ENCODE assay signal across 8 cellular contexts in the genomic region with DNA sequence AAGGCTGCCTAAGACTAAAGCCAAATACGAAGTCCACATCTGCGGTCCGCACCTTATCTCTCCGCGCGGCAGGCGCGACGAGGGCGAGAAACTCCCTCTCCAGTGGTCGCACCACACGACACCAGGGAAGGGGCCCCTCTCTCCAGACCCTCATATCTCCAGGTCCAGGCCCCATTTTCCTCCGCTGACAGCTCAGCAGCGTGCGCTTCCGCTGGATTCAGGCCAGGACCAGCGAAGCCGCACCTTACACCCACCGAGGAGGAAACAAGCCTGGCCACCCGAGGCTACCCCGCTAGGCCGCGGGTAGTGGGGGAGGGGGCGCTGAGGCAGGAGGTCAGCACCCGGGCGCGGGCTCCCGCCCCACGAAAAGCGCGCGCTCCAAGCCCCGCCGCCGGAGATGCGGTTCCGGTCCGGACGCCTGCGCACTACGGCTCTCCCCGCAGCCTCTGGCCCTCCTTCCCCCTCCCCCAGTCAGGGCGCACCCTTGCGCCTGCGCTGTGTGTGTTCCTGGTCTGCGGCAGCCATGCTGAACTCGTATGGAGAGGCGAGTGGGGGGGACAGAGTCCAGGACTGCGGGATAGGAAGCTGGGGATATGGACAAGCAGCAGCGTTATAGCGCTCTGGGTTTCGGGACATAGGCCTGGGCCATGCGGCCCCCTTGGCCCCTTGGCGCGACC. TPM values are rescaled to one million over a fixed set of nuclear protein-coding genes. Genes with fewer than 3 reads are reported as not detected.
A peak's percentile ranks its signal among the peaks of the same experiment; 100 is the strongest.
DNase-seq lines count a peak whose midpoint lies in the region; ATAC-seq, FAIRE-seq and TF ChIP-seq lines count a peak whose summit lies in the region.

TSS of gene BRD2 (plus strand) at position 502 of the 677 bp plus-strand sequence. CDS start 4,305 bp downstream, outside the sequence.

- no peaks in the 10 kb centered on the region for H3K9me3 ChIP-seq in keratinocyte (ENCODE audit: control insufficient read depth, low read depth, low read length)

- FAIRE-seq in keratinocyte (lab: Jason Lieb, UNC): no peak

- peaks cover 8 to 12% of the 10 kb centered on the region in 2 experiments for H3K36me3 ChIP-seq in keratinocyte (ENCODE audit: control insufficient read depth in 2 of 2, extremely low read depth in 1 of 2, insufficient read depth in 2 of 2, low read length in 2 of 2)

- H3K27me3 ChIP-seq in keratinocyte (ENCODE audit: control insufficient read depth, extremely low read depth, insufficient read depth, low read length): no peaks in the 10 kb centered on the region

- H3K27ac ChIP-seq in 22Rv1: peak within 1 kb of the TSS; percentile 100
- peak within 1 kb of the TSS; percentile 100 for H3K27ac ChIP-seq in keratinocyte (ENCODE audit: control insufficient read depth, insufficient read depth, low read length)

- H2AFZ ChIP-seq in keratinocyte (ENCODE audit: control insufficient read depth, low read length): peak within 1 kb of the TSS; percentile 88

- ATAC-seq in GM18858 (IDR thresholded peaks at IDR 0.05; ENCODE audit: unreplicated experiment) (peak; percentile 34), HG03175 (IDR thresholded peaks at IDR 0.05; ENCODE audit: unreplicated experiment) (peak; percentile 36)

- peak within 1 kb of the TSS; percentile 92 for H3K4me2 ChIP-seq in keratinocyte (ENCODE audit: control insufficient read depth, extremely low read depth, insufficient read depth, low read depth, low read length)

- H3K4me1 ChIP-seq in keratinocyte (ENCODE audit: control insufficient read depth, extremely low read depth, insufficient read depth, low read length): peaks cover 8% of the 10 kb centered on the region

- H3K79me2 ChIP-seq in keratinocyte (ENCODE audit: control insufficient read depth, insufficient read depth, low read length): peaks cover 22% of the 10 kb centered on the region

- H3K9me1 ChIP-seq in keratinocyte (ENCODE audit: control insufficient read depth, extremely low read depth, insufficient read depth, low read length): no peaks in the 10 kb centered on the region

- dilution Hi-C loops in keratinocyte (cut with MboI; ENCODE audit: extremely low pct_ligation_motif_present, low sequenced_read_pairs): no loop called here

- DNase-seq in NCI-H446 (lab: John Stamatoyannopoulos, UW) (peak; percentile 94 to 98), cerebellar cortex (ENCODE audit: low spot score) (peak; percentile 97), keratinocyte (ENCODE audit: low read depth, low spot score) (no peak)
- DNase-seq in activated CD4-positive, CD25-positive, alpha-beta regulatory T cell treated with anti-CD3 and anti-CD28 coated beads, Interleukin-2, amount 50 U/mL, for 72 hours: peak; percentile 95
- peak; percentile 92 to 95 (median 93) for DNase-seq in stimulated activated CD4-positive, alpha-beta T cell treated with anti-CD3 and anti-CD28 coated beads, Interleukin-12 subunit alpha, Interleukin-12 subunit beta, amount 100 ng/mL, for 48 hours (ENCODE audit: low read depth in 2 of 3, low spot score in 1 of 3)

- H3K4me3 ChIP-seq in keratinocyte (ENCODE audit: control insufficient read depth in 2 of 3, extremely low read depth in 1 of 3, insufficient read depth in 2 of 3, low read depth in 1 of 3, low read length in 3 of 3): peak within 1 kb of the TSS; percentile 58 to 87 (median 74)

- peaks cover 10% of the 10 kb centered on the region for H4K20me1 ChIP-seq in keratinocyte (ENCODE audit: control insufficient read depth, extremely low read depth, insufficient read depth, low read length)

- peak within 1 kb of the TSS; percentile 100 for H3K9ac ChIP-seq in keratinocyte (ENCODE audit: control insufficient read depth, extremely low read depth, insufficient read depth, low read length)

- no peak for TF ChIP-seq CTCF in 22Rv1 (IDR thresholded peaks at IDR 0.05)
- TF ChIP-seq CTCF in keratinocyte (optimal IDR thresholded peaks at IDR 0.05 in 1 of 3, IDR thresholded peaks at IDR 0.05 in 1 of 3, conservative IDR thresholded peaks at IDR 0.05 in 1 of 3; ENCODE audit: extremely low read depth in 1 of 3, insufficient read depth in 2 of 3, low read length in 3 of 3): no peak

RNA-seq across cellular contexts. Expression of gene BRD2, which starts in this region (rescaled TPM):
- 82.9 to 171 TPM (median 121 TPM) in 3 replicates for polyA plus RNA-seq in keratinocyte
- 157 TPM for polyA plus RNA-seq in keratinocyte (2011; ENCODE audit: low read depth)
- 79.9 and 133 TPM in 2 replicates for polyA plus RNA-seq in keratinocyte (2011; cell fraction: cytosol; rRNA removed)
- polyA plus RNA-seq in keratinocyte (2011; cell fraction: nucleus; rRNA removed): 260 and 305 TPM in 2 replicates
- 117 and 130 TPM in 2 replicates for polyA plus RNA-seq in keratinocyte (2012; ENCODE audit: low replicate concordance)
- polyA minus RNA-seq in keratinocyte: 58.7 to 120 TPM (median 91.2 TPM) in 3 replicates
- 31.8 TPM for polyA minus RNA-seq in keratinocyte (2011; cell fraction: cytosol; rRNA and poly(A)+ RNA removed)
- polyA minus RNA-seq in keratinocyte (2011; cell fraction: nucleus; rRNA and poly(A)+ RNA removed): 66.1 and 108 TPM in 2 replicates
